Comparison of ENCODE assay signal across 1 cellular context in the genomic region with DNA sequence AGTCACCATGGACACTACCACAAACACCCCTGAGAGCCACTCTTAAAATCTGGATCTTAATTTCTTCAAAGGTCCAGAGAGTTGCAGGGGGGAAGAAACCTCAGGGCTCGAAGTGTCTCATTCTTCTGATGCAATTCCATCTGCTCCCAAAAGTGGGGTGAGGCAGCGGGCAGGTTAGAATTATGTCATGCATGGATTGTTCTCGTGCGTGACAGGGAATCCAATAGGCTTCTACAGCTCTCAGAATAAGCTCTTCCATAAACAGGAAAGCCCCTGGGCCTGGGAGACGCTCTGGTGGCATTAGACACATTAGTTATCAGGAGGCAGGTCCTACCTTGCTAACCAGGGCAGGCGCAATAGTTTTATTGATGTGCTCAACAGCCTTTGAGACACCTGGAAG.
TF ChIP-seq lines count a peak whose summit lies in the region.

No MANE protein-coding gene starts in this region.

TF ChIP-seq in H1, 55 proteins besides CTCF, POLR2A, EP300 and RAD21:
- no peak for TF ChIP-seq JUND (IDR thresholded peaks at IDR 0.05; ENCODE audit: low read length)
- no peak for TF ChIP-seq CBX5 (IDR thresholded peaks at IDR 0.05; ENCODE audit: low read depth, low read length)
- no peak for TF ChIP-seq KDM1A (IDR thresholded peaks at IDR 0.05; ENCODE audit: borderline replicate concordance, low read length)
- no peak for TF ChIP-seq GTF2F1 (IDR thresholded peaks at IDR 0.05; ENCODE audit: borderline replicate concordance, low read depth, low read length)
- TF ChIP-seq KDM5A (IDR thresholded peaks at IDR 0.05; ENCODE audit: low read length), result no peak
- TF ChIP-seq EZH2 (IDR thresholded peaks at IDR 0.05; ENCODE audit: low read depth, low read length, severe bottlenecking), result no peak
- TF ChIP-seq KDM4A (IDR thresholded peaks at IDR 0.05; ENCODE audit: low read depth, low read length, severe bottlenecking), result no peak
